Comparison of ENCODE assay signal across 15 cellular contexts in the genomic region with DNA sequence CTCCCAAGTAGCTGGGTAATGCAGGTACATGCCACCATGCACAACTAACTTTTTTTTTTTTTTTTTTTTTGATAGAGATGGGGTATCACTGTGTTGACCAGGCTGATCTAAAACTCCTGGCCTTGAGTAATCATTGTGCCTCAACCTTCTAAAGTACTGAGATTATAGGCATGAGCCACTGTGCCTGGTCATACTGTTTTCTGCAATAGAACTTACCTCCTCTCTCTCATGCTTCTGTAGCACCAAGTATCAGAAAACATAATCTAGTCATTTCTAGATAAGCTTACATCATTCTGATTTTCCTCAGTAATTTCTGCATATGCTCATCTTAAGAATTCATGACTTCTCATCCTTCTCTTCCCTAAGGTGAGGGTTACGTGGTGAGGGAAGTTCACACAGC.
DNase-seq lines count a peak whose midpoint lies in the region; ATAC-seq lines count a peak whose summit lies in the region.
"Had no signal": no experiment of that assay in that cellular context is flagged by ENCODE, and none has a peak within 500 bp of the region (broad histone marks: within the 10 kb centered on the region; RNA-seq: fewer than 3 reads in every experiment).

No MANE protein-coding gene starts in this region.

- no peaks in the 10 kb centered on the region for H3K27me3 Mint-ChIP-seq in activated CD4-positive, alpha-beta T cell treated with anti-CD3 and anti-CD28 coated beads, Interleukin-2, amount 10 ng/mL, durations not matched to agents 24 days and 14 days
- H3K27me3 Mint-ChIP-seq in activated T-cell treated with anti-CD3 and anti-CD28 coated beads, Interleukin-2, amount 50 U/mL, for 72 hours (ENCODE audit: low read depth) = no peaks in the 10 kb centered on the region
- H3K27me3 Mint-ChIP-seq in activated T-cell treated with anti-CD3 and anti-CD28 coated beads, Interleukin-2, amount 50 U/mL, for 4 hours (ENCODE audit: low read depth) = no peaks in the 10 kb centered on the region
- H3K27me3 Mint-ChIP-seq: CD4-positive, alpha-beta memory T cell had no signal

- no peaks in the 10 kb centered on the region for H3K9me3 Mint-ChIP-seq in activated CD4-positive, alpha-beta T cell treated with anti-CD3 and anti-CD28 coated beads, Interleukin-2, amount 10 ng/mL, durations not matched to agents 24 days and 14 days
- peaks cover 0 to under 1% of the 10 kb centered on the region in 2 donors for H3K9me3 Mint-ChIP-seq in activated T-cell treated with anti-CD3 and anti-CD28 coated beads, Interleukin-2, amount 50 U/mL, for 72 hours
- H3K9me3 Mint-ChIP-seq in activated T-cell treated with anti-CD3 and anti-CD28 coated beads, Interleukin-2, amount 50 U/mL, for 4 hours = peaks cover 4% of the 10 kb centered on the region
- H3K9me3 Mint-ChIP-seq in stimulated activated effector memory CD8-positive, alpha-beta T cell treated with anti-CD3 and anti-CD28 coated beads, Interleukin-12 subunit alpha, Interleukin-12 subunit beta, amount 100 ng/mL, for 72 hours = no peaks in the 10 kb centered on the region
- H3K9me3 Mint-ChIP-seq: GM23338 had no signal

- DNase-seq in activated CD4-positive, alpha-beta T cell treated with anti-CD3 and anti-CD28 coated beads, Interleukin-2, amount 10 ng/mL, durations not matched to agents 24 days and 14 days = no peak
- no peak for DNase-seq in activated CD4-positive, alpha-beta T cell treated with anti-CD3 and anti-CD28 coated beads, Interleukin-2, amount 50 U/mL, for 4 hours
- DNase-seq in activated T-cell treated with anti-CD3 and anti-CD28 coated beads, Interleukin-2, amount 50 U/mL, for 72 hours = no peak
- DNase-seq in activated T-cell treated with anti-CD3 and anti-CD28 coated beads, Interleukin-2, amount 50 U/mL, for 4 hours = no peak
- no peak for DNase-seq in stimulated activated effector memory CD8-positive, alpha-beta T cell treated with anti-CD3 and anti-CD28 coated beads, Interleukin-12 subunit alpha, Interleukin-12 subunit beta, amount 100 ng/mL, for 72 hours (ENCODE audit: low spot score in 2 of 2)
- DNase-seq: 8988T; CD4-positive, alpha-beta memory T cell; DMS153; DMS79; GDM1; HCEC 1CT had no signal

- peak; percentile 73 to 91 for ATAC-seq in activated T-cell treated with anti-CD3 and anti-CD28 coated beads, Interleukin-2, amount 50 U/mL, for 72 hours (replicated peaks in 1 of 2)
- no peak for ATAC-seq in activated T-cell treated with anti-CD3 and anti-CD28 coated beads, Interleukin-2, amount 50 U/mL, for 4 hours
- ATAC-seq in GM18868 (IDR thresholded peaks at IDR 0.05; ENCODE audit: unreplicated experiment) (peak; percentile 40), GM19324 (IDR thresholded peaks at IDR 0.05; ENCODE audit: low FRiP score, unreplicated experiment) (no peak)
- ATAC-seq in stimulated activated effector memory CD8-positive, alpha-beta T cell treated with anti-CD3 and anti-CD28 coated beads, Interleukin-12 subunit alpha, Interleukin-12 subunit beta, amount 100 ng/mL, for 72 hours = peak; percentile 84
- ATAC-seq: GM23338 had no signal

- no peak overlapping the region for H3K4me3 Mint-ChIP-seq in activated CD4-positive, alpha-beta T cell treated with anti-CD3 and anti-CD28 coated beads, Interleukin-2, amount 10 ng/mL, durations not matched to agents 24 days and 14 days
- H3K4me3 Mint-ChIP-seq in activated T-cell treated with anti-CD3 and anti-CD28 coated beads, Interleukin-2, amount 50 U/mL, for 72 hours = no peak overlapping the region
- no peak overlapping the region for H3K4me3 Mint-ChIP-seq in activated T-cell treated with anti-CD3 and anti-CD28 coated beads, Interleukin-2, amount 50 U/mL, for 4 hours
- H3K4me3 Mint-ChIP-seq in stimulated activated effector memory CD8-positive, alpha-beta T cell treated with anti-CD3 and anti-CD28 coated beads, Interleukin-12 subunit alpha, Interleukin-12 subunit beta, amount 100 ng/mL, for 72 hours = no peak overlapping the region
- H3K4me3 Mint-ChIP-seq: CD14-positive monocyte; CD4-positive, alpha-beta memory T cell; GM23338 had no signal

- intact Hi-C loops in activated CD4-positive, alpha-beta T cell treated with anti-CD3 and anti-CD28 coated beads, Interleukin-2, amount 10 ng/mL, durations not matched to agents 24 days and 14 days (cut with micrococcal nuclease) = no loop called here

- H3K36me3 Mint-ChIP-seq in activated CD4-positive, alpha-beta T cell treated with anti-CD3 and anti-CD28 coated beads, Interleukin-2, amount 10 ng/mL, durations not matched to agents 24 days and 14 days (ENCODE audit: low read depth) = no peaks in the 10 kb centered on the region
- H3K36me3 Mint-ChIP-seq in activated T-cell treated with anti-CD3 and anti-CD28 coated beads, Interleukin-2, amount 50 U/mL, for 72 hours (ENCODE audit: insufficient read depth in 2 of 2) = peaks cover 0 to 3% of the 10 kb centered on the region in 2 donors
- no peaks in the 10 kb centered on the region for H3K36me3 Mint-ChIP-seq in activated T-cell treated with anti-CD3 and anti-CD28 coated beads, Interleukin-2, amount 50 U/mL, for 4 hours (ENCODE audit: insufficient read depth)
- H3K36me3 Mint-ChIP-seq in stimulated activated effector memory CD8-positive, alpha-beta T cell treated with anti-CD3 and anti-CD28 coated beads, Interleukin-12 subunit alpha, Interleukin-12 subunit beta, amount 100 ng/mL, for 72 hours = no peaks in the 10 kb centered on the region
- H3K36me3 Mint-ChIP-seq: CD14-positive monocyte had no signal

- peak overlapping the region; percentile 9 for H3K27ac Mint-ChIP-seq in activated CD4-positive, alpha-beta T cell treated with anti-CD3 and anti-CD28 coated beads, Interleukin-2, amount 10 ng/mL, durations not matched to agents 24 days and 14 days
- peak overlapping the region; percentile 56 for H3K27ac Mint-ChIP-seq in activated T-cell treated with anti-CD3 and anti-CD28 coated beads, Interleukin-2, amount 50 U/mL, for 72 hours
- no peak overlapping the region for H3K27ac Mint-ChIP-seq in stimulated activated effector memory CD8-positive, alpha-beta T cell treated with anti-CD3 and anti-CD28 coated beads, Interleukin-12 subunit alpha, Interleukin-12 subunit beta, amount 100 ng/mL, for 72 hours
- H3K27ac Mint-ChIP-seq: CD14-positive monocyte; CD4-positive, alpha-beta memory T cell; GM23338 had no signal

- peaks cover 2% of the 10 kb centered on the region for H3K4me1 Mint-ChIP-seq in activated CD4-positive, alpha-beta T cell treated with anti-CD3 and anti-CD28 coated beads, Interleukin-2, amount 10 ng/mL, durations not matched to agents 24 days and 14 days
- peaks cover 14% of the 10 kb centered on the region for H3K4me1 Mint-ChIP-seq in activated T-cell treated with anti-CD3 and anti-CD28 coated beads, Interleukin-2, amount 50 U/mL, for 72 hours (ENCODE audit: low read depth)
- H3K4me1 Mint-ChIP-seq in activated T-cell treated with anti-CD3 and anti-CD28 coated beads, Interleukin-2, amount 50 U/mL, for 4 hours (ENCODE audit: low read depth) = no peaks in the 10 kb centered on the region
- no peaks in the 10 kb centered on the region for H3K4me1 Mint-ChIP-seq in stimulated activated effector memory CD8-positive, alpha-beta T cell treated with anti-CD3 and anti-CD28 coated beads, Interleukin-12 subunit alpha, Interleukin-12 subunit beta, amount 100 ng/mL, for 72 hours
- H3K4me1 Mint-ChIP-seq: CD14-positive monocyte; CD4-positive, alpha-beta memory T cell; GM23338 had no signal

Comparison
In these comparisons a context has a peak if more than half of its experiments do, and no peak if none do; other contexts are left out.
1. ATAC-seq: peak in activated T-cell treated with anti-CD3 and anti-CD28 coated beads, Interleukin-2, amount 50 U/mL, for 72 hours (2 of 2), GM18868 (single experiment) and stimulated activated effector memory CD8-positive, alpha-beta T cell treated with anti-CD3 and anti-CD28 coated beads, Interleukin-12 subunit alpha, Interleukin-12 subunit beta, amount 100 ng/mL, for 72 hours (single experiment); none in activated T-cell treated with anti-CD3 and anti-CD28 coated beads, Interleukin-2, amount 50 U/mL, for 4 hours (0 of 2) and GM19324 (single experiment).